11 cellular contexts compared by ENCODE assay signal in the genomic region with DNA sequence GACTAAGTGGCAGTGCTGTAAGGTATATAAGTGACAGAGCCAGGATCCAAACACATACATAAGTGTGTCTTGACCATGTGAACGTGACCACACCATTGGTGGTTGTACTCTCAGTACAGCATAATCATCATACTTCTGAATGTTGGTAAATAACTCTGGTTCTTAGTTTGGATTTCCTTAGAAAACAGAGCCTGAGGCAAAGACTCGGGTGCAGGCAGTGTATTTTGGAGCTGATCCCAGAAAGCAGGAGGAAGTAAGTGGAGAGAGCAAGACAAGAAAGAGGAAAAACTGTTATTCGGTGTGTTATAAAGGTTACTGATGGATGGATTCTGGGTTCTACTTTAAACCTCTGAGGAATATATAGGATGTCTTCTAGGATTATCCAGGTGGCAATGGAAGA.
"Had no signal": no experiment of that assay in that cellular context is flagged by ENCODE, and none has a peak within 500 bp of the region (broad histone marks: within the 10 kb centered on the region; RNA-seq: fewer than 3 reads in every experiment).

No MANE protein-coding gene starts in this region.

- H3K9me3 ChIP-seq: body of pancreas, lower lobe of right lung, right atrium auricular region, tibial artery had no signal

- H3K36me3 ChIP-seq: lower lobe of right lung, right atrium auricular region, tibial artery had no signal

- H3K4me1 ChIP-seq: body of pancreas, lower lobe of right lung, parathyroid adenoma, right atrium auricular region, tibial artery had no signal

- H3K27me3 ChIP-seq: body of pancreas, right atrium auricular region, tibial artery had no signal

- H3K4me3 ChIP-seq: body of pancreas, lower lobe of right lung, right atrium auricular region, smooth muscle cell, tibial artery had no signal

- H3K27ac ChIP-seq: body of pancreas, lower lobe of right lung, parathyroid adenoma, right atrium auricular region, tibial artery had no signal

- DNase-seq: activated CD4-positive, alpha-beta T cell treated with anti-CD3 and anti-CD28 coated beads, Interleukin-2, amount 10 ng/mL, durations not matched to agents 24 days and 14 days; activated CD8-positive, alpha-beta memory T cell treated with anti-CD3 and anti-CD28 coated beads for 24 hours; activated naive CD4-positive, alpha-beta T cell treated with anti-CD3 and anti-CD28 coated beads, Interleukin-2, amount 10 ng/mL, durations not matched to agents 7 days and 5 days; body of pancreas; kidney glomerular epithelial cell; lower lobe of right lung; midbrain; tibial artery had no signal
